1 cellular context compared by ENCODE assay signal in the genomic region with DNA sequence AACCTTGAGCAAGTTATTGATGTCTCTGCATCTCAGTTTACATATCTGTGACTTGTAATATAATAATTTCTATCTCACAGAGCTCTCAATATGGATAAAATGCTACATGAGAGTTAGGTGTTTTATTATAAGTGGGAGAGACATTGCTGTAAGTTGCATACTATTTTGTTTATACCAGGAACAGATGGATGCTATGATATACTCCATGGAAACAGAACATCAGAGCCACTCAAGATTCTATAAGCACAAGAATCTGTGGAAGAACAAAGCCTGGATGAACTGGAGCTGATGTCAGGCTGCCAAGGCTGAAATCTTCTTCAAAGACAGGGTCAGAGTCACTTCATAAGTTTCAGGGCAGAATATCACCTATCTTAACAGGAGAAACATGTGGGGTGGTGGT.
TF ChIP-seq lines count a peak whose summit lies in the region.

No MANE protein-coding gene starts in this region.

TF ChIP-seq in IMR-90, 13 proteins besides CTCF, POLR2A, EP300 and RAD21:
- TF ChIP-seq FOS (IDR thresholded peaks at IDR 0.05; ENCODE audit: low read depth, low read length), result no peak
- TF ChIP-seq, protein P1, sequence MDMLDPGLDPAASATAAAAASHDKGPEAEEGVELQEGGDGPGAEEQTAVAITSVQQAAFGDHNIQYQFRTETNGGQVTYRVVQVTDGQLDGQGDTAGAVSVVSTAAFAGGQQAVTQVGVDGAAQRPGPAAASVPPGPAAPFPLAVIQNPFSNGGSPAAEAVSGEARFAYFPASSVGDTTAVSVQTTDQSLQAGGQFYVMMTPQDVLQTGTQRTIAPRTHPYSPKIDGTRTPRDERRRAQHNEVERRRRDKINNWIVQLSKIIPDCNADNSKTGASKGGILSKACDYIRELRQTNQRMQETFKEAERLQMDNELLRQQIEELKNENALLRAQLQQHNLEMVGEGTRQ (IDR thresholded peaks at IDR 0.05; ENCODE audit: low read depth, low read length), result no peak
- TF ChIP-seq CHD1 (IDR thresholded peaks at IDR 0.05; ENCODE audit: low read depth, low read length), result no peak
- no peak for TF ChIP-seq BHLHE40 (IDR thresholded peaks at IDR 0.05; ENCODE audit: low read depth, low read length)
- TF ChIP-seq MAFK (IDR thresholded peaks at IDR 0.05; ENCODE audit: low read depth, low read length), result no peak
- TF ChIP-seq RCOR1 (IDR thresholded peaks at IDR 0.05; ENCODE audit: insufficient replicate concordance, low read length), result no peak
- TF ChIP-seq MAZ (IDR thresholded peaks at IDR 0.05; ENCODE audit: borderline replicate concordance, low read depth, low read length), result no peak
- TF ChIP-seq RFX5 (IDR thresholded peaks at IDR 0.05; ENCODE audit: low read depth, low read length), result no peak
- no peak for TF ChIP-seq NFE2L2 (IDR thresholded peaks at IDR 0.05; ENCODE audit: low read depth, low read length)
- no peak for TF ChIP-seq CEBPB (IDR thresholded peaks at IDR 0.05; ENCODE audit: low read depth, low read length)
- TF ChIP-seq, protein P2, sequence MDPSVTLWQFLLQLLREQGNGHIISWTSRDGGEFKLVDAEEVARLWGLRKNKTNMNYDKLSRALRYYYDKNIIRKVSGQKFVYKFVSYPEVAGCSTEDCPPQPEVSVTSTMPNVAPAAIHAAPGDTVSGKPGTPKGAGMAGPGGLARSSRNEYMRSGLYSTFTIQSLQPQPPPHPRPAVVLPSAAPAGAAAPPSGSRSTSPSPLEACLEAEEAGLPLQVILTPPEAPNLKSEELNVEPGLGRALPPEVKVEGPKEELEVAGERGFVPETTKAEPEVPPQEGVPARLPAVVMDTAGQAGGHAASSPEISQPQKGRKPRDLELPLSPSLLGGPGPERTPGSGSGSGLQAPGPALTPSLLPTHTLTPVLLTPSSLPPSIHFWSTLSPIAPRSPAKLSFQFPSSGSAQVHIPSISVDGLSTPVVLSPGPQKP (IDR thresholded peaks at IDR 0.05; ENCODE audit: borderline replicate concordance, low read depth, low read length), result no peak
- no peak for TF ChIP-seq MXI1 (IDR thresholded peaks at IDR 0.05; ENCODE audit: borderline replicate concordance, low read depth, low read length)
- TF ChIP-seq SMC3 (IDR thresholded peaks at IDR 0.05; ENCODE audit: low read depth, low read length), result no peak
TF ChIP-seq in IMR-90: peak in this region for 0.
